Comparison of ENCODE assay signal across 1 cellular context in genomic region chr18:70365361-70365760, GRCh38.
TF ChIP-seq lines count a peak whose summit lies in the region.

No MANE protein-coding gene starts in this region.

TF ChIP-seq in GM23338, 12 proteins besides CTCF, POLR2A, EP300 and RAD21 (continued from another document):
- no peak for TF ChIP-seq ZNF462 (CRISPR knock-in tag; IDR thresholded peaks at IDR 0.05)
- TF ChIP-seq EZH2 (IDR thresholded peaks at IDR 0.05; ENCODE audit: low read depth, unreplicated experiment) = no peak
- no peak for TF ChIP-seq EZH2phosphoT487 (IDR thresholded peaks at IDR 0.05; ENCODE audit: unreplicated experiment)
- TF ChIP-seq ZNF114 (CRISPR knock-in tag; IDR thresholded peaks at IDR 0.05) = no peak
- TF ChIP-seq STAT1 (IDR thresholded peaks at IDR 0.05; ENCODE audit: unreplicated experiment) = no peak
- no peak for TF ChIP-seq ZNF331 (CRISPR knock-in tag; IDR thresholded peaks at IDR 0.05; ENCODE audit: low read depth)
- TF ChIP-seq, protein P1, sequence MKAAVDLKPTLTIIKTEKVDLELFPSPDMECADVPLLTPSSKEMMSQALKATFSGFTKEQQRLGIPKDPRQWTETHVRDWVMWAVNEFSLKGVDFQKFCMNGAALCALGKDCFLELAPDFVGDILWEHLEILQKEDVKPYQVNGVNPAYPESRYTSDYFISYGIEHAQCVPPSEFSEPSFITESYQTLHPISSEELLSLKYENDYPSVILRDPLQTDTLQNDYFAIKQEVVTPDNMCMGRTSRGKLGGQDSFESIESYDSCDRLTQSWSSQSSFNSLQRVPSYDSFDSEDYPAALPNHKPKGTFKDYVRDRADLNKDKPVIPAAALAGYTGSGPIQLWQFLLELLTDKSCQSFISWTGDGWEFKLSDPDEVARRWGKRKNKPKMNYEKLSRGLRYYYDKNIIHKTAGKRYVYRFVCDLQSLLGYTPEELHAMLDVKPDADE (IDR thresholded peaks at IDR 0.05) = no peak
- no peak for TF ChIP-seq REST (IDR thresholded peaks at IDR 0.05; ENCODE audit: unreplicated experiment)
- no peak for TF ChIP-seq POLR2AphosphoS5 (IDR thresholded peaks at IDR 0.05; ENCODE audit: low read depth)
- no peak for TF ChIP-seq CREB1 (CRISPR knock-in tag; IDR thresholded peaks at IDR 0.05; ENCODE audit: low read depth)
- TF ChIP-seq NANOG (IDR thresholded peaks at IDR 0.05; ENCODE audit: borderline replicate concordance) = no peak
